In genomic region chr15:67670647-67671305, GRCh38 we compare ENCODE assay signal across 20 cellular contexts.
"Had no signal": no experiment of that assay in that cellular context is flagged by ENCODE, and none has a peak within 500 bp of the region (broad histone marks: within the 10 kb centered on the region; RNA-seq: fewer than 3 reads in every experiment).

No MANE protein-coding gene starts in this region.

- H3K27ac Mint-ChIP-seq: immature natural killer cell, naive B cell, nephron, progenitor cell of endocrine pancreas, type B pancreatic cell had no signal

- ATAC-seq: foreskin keratinocyte; pancreas; right cardiac atrium; stimulated activated naive CD8-positive, alpha-beta T cell treated with anti-CD3 and anti-CD28 coated beads, Interleukin-15, Interleukin-2, amounts not matched to agents 100 U/mL and 50 U/mL, for 24 hours had no signal

- H3K27ac ChIP-seq: coronary artery, dorsolateral prefrontal cortex, epithelial cell of prostate, esophagus muscularis mucosa, foreskin keratinocyte, pancreas, suprapubic skin, thyroid gland had no signal

- H3K4me1 ChIP-seq: esophagus muscularis mucosa, foreskin keratinocyte, pancreas, suprapubic skin had no signal

- H3K4me1 Mint-ChIP-seq: immature natural killer cell, naive B cell, nephron had no signal

- H3K4me3 ChIP-seq: coronary artery, dorsolateral prefrontal cortex, esophagus muscularis mucosa, pancreas, smooth muscle cell, suprapubic skin, thyroid gland had no signal

- H3K4me2 ChIP-seq: smooth muscle cell had no signal

- H3K9me3 Mint-ChIP-seq: type B pancreatic cell had no signal

- H3K27me3 ChIP-seq: dorsolateral prefrontal cortex, esophagus muscularis mucosa, foreskin keratinocyte, pancreas, suprapubic skin, thyroid gland had no signal

- DNase-seq: dorsolateral prefrontal cortex; effector CD8-positive, alpha-beta T cell; foreskin keratinocyte; immature natural killer cell; mesendoderm; naive B cell; occipital lobe; pancreas; right cardiac atrium; stimulated activated CD4-positive, alpha-beta T cell treated with anti-CD3 and anti-CD28 coated beads, Interleukin-2, amount 100 ng/mL, for 48 hours; stimulated activated naive CD8-positive, alpha-beta T cell treated with anti-CD3 and anti-CD28 coated beads, Interleukin-15, Interleukin-2, amounts not matched to agents 100 U/mL and 50 U/mL, for 24 hours; thyroid gland had no signal

- H3K36me3 ChIP-seq: pancreas, suprapubic skin, thyroid gland had no signal

- H3K4me3 Mint-ChIP-seq: immature natural killer cell, naive B cell, nephron, type B pancreatic cell had no signal

- H3K27me3 Mint-ChIP-seq: naive B cell, progenitor cell of endocrine pancreas, type B pancreatic cell had no signal

- H3K9me3 ChIP-seq: pancreas, suprapubic skin, thyroid gland had no signal
